1 cellular context compared by ENCODE assay signal in the genomic region with DNA sequence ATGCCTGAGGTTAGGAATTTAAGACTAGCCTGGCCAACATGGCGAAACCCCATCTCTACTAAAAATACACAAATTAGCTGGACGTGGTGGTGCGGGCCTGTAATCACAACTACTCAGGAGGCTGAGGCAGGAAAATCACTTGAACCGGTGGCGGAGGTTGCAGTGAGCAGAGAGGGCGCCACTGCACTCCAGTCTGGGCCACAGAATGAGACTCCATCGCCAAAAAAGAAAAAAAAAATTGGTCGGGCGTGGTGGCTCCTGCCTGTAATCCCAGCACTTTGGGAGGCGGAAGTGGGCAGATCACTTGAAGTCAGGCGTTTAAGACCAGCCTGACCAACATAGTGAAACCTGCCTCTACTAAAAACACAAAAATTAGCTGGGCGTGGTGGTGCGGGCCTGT. TPM values are rescaled to one million over a fixed set of nuclear protein-coding genes. Genes with fewer than 3 reads are reported as not detected.
"Had no signal": no experiment of that assay in that cellular context is flagged by ENCODE, and none has a peak within 500 bp of the region (broad histone marks: within the 10 kb centered on the region; RNA-seq: fewer than 3 reads in every experiment).

No MANE protein-coding gene starts in this region.

RNA-seq across cellular contexts. Expression of a gene that starts 46.8 kb away (rescaled TPM):
- total RNA-seq: activated naive CD4-positive, alpha-beta T cell treated with anti-CD3 and anti-CD28 coated beads for 36 hours had no signal
